1 cellular context compared by ENCODE assay signal in genomic region chr11:65692367-65692766, GRCh38.
A peak's percentile ranks its signal among the peaks of the same experiment; 100 is the strongest.
TF ChIP-seq lines count a peak whose summit lies in the region.

No MANE protein-coding gene starts in this region.

TF ChIP-seq in K562, 482 proteins besides CTCF, POLR2A, EP300 and RAD21 (continued from another document and continues in another):
- no peak for TF ChIP-seq MEF2D (tag; conservative IDR thresholded peaks at IDR 0.05; ENCODE audit: low read depth)
- TF ChIP-seq SMARCA4 (IDR thresholded peaks at IDR 0.05) = peak; percentile 78
- TF ChIP-seq PREB (CRISPR knock-in tag; IDR thresholded peaks at IDR 0.05) = no peak
- no peak for TF ChIP-seq TCF7 (IDR thresholded peaks at IDR 0.05; ENCODE audit: borderline replicate concordance)
- TF ChIP-seq FOXJ2 (tag; IDR thresholded peaks at IDR 0.05) = no peak
- no peak for TF ChIP-seq PYGO2 (tag; IDR thresholded peaks at IDR 0.05)
- no peak for TF ChIP-seq ZBTB43 (CRISPR knock-in tag; IDR thresholded peaks at IDR 0.05)
- no peak for TF ChIP-seq DACH1 (IDR thresholded peaks at IDR 0.05; ENCODE audit: partially characterized antibody)
- TF ChIP-seq ZNF280A (IDR thresholded peaks at IDR 0.05; ENCODE audit: low read depth, partially characterized antibody) = no peak
- TF ChIP-seq ASH1L (IDR thresholded peaks at IDR 0.05; ENCODE audit: borderline replicate concordance, low read depth, partially characterized antibody) = no peak
- no peak for TF ChIP-seq SRSF7 (optimal IDR thresholded peaks at IDR 0.05; ENCODE audit: low read depth, low read length)
- 0 out of 2 replicates have a peak, but pooled peaks have one; percentile 13 for TF ChIP-seq TOE1 (IDR thresholded peaks at IDR 0.05; ENCODE audit: borderline replicate concordance)
- TF ChIP-seq TOE1 (CRISPR knock-in tag; IDR thresholded peaks at IDR 0.05; ENCODE audit: borderline replicate concordance, low read depth) = no peak
- no peak for TF ChIP-seq MNT (conservative IDR thresholded peaks at IDR 0.05)
- TF ChIP-seq HLTF (IDR thresholded peaks at IDR 0.05) = no peak
- no peak for TF ChIP-seq ETS2 (tag; IDR thresholded peaks at IDR 0.05; ENCODE audit: borderline replicate concordance, poor library complexity, severe bottlenecking)
- no peak for TF ChIP-seq NR0B1 (IDR thresholded peaks at IDR 0.05; ENCODE audit: partially characterized antibody)
- no peak for TF ChIP-seq ZNF551 (CRISPR knock-in tag; IDR thresholded peaks at IDR 0.05)
- 0 out of 2 replicates have a peak, but pooled peaks have one; percentile 19 for TF ChIP-seq GATAD2A (IDR thresholded peaks at IDR 0.05)
- TF ChIP-seq BRF1 (IDR thresholded peaks at IDR 0.05; ENCODE audit: borderline replicate concordance, extremely low read depth, insufficient read length) = no peak
- peak; percentile 88 for TF ChIP-seq ETV1 (tag; conservative IDR thresholded peaks at IDR 0.05; ENCODE audit: low read depth)
- TF ChIP-seq MAZ (CRISPR knock-in tag; conservative IDR thresholded peaks at IDR 0.05 in 1 of 2, IDR thresholded peaks at IDR 0.05 in 1 of 2) = 0 out of 4 replicates have a peak, but pooled peaks of 1 of the 2 experiments have one; percentile 31
- no peak for TF ChIP-seq GABPB1 (CRISPR knock-in tag; IDR thresholded peaks at IDR 0.05)
- peak; percentile 70; the same call in 1 of the 2 replicates for TF ChIP-seq NBN (IDR thresholded peaks at IDR 0.05; ENCODE audit: low read depth)
- TF ChIP-seq PCBP2 (IDR thresholded peaks at IDR 0.05; ENCODE audit: low read depth, low read length, poor library complexity, severe bottlenecking) = no peak
- no peak for TF ChIP-seq ZBTB12 (CRISPR knock-in tag; IDR thresholded peaks at IDR 0.05)
- no peak for TF ChIP-seq STAT5B (CRISPR knock-in tag; IDR thresholded peaks at IDR 0.05)
- no peak for TF ChIP-seq SMC3 (conservative IDR thresholded peaks at IDR 0.05; ENCODE audit: insufficient read depth, low read depth, low read length)
- TF ChIP-seq EHMT2 (IDR thresholded peaks at IDR 0.05) = peak; percentile 68; the same call in 1 of the 2 replicates
- no peak for TF ChIP-seq HCFC1 (IDR thresholded peaks at IDR 0.05; ENCODE audit: low read depth, low read length)
- no peak for TF ChIP-seq CREM (IDR thresholded peaks at IDR 0.05; ENCODE audit: low read depth)
- TF ChIP-seq RBM15 (IDR thresholded peaks at IDR 0.05; ENCODE audit: insufficient read depth, low read length) = no peak
- TF ChIP-seq ZNF830 (CRISPR knock-in tag; IDR thresholded peaks at IDR 0.05) = no peak
- no peak for TF ChIP-seq ZNF778 (CRISPR knock-in tag; IDR thresholded peaks at IDR 0.05)
- no peak for TF ChIP-seq HBP1 (CRISPR knock-in tag; IDR thresholded peaks at IDR 0.05)
- no peak for TF ChIP-seq SREBF1 (IDR thresholded peaks at IDR 0.05; ENCODE audit: borderline replicate concordance, low read depth, low read length)
- no peak for TF ChIP-seq HOXB6 (CRISPR knock-in tag; IDR thresholded peaks at IDR 0.05; ENCODE audit: borderline replicate concordance)
- TF ChIP-seq ZFPM2 (CRISPR knock-in tag; IDR thresholded peaks at IDR 0.05) = no peak
- no peak for TF ChIP-seq ZNF354B (CRISPR knock-in tag; IDR thresholded peaks at IDR 0.05)
- TF ChIP-seq SAP30 (IDR thresholded peaks at IDR 0.05; ENCODE audit: borderline replicate concordance, insufficient read depth, low read depth, low read length, poor library complexity, severe bottlenecking) = no peak
- TF ChIP-seq CBX3 (IDR thresholded peaks at IDR 0.05; ENCODE audit: borderline replicate concordance in 1 of 2, low read length in 2 of 2) = peak in 1 of 2 experiments; percentile 56; a peak in 1 of 3 replicates
- no peak for TF ChIP-seq ARID3B (CRISPR knock-in tag; IDR thresholded peaks at IDR 0.05; ENCODE audit: borderline replicate concordance)
- TF ChIP-seq ELF1 (tag; IDR thresholded peaks at IDR 0.05) = no peak
- no peak for TF ChIP-seq GMEB1 (CRISPR knock-in tag; IDR thresholded peaks at IDR 0.05)
- TF ChIP-seq SLC30A9 (CRISPR knock-in tag; IDR thresholded peaks at IDR 0.05) = no peak
- TF ChIP-seq ZBTB33 (CRISPR knock-in tag; IDR thresholded peaks at IDR 0.05) = no peak
- TF ChIP-seq RBBP5 (IDR thresholded peaks at IDR 0.05; ENCODE audit: borderline replicate concordance, insufficient read depth, low read length, poor library complexity, severe bottlenecking) = no peak
- TF ChIP-seq BRF2 (IDR thresholded peaks at IDR 0.05; ENCODE audit: borderline replicate concordance, insufficient read depth, insufficient read length) = no peak
- peak; percentile 28; the same call in 1 of the 2 replicates for TF ChIP-seq HDAC2 (IDR thresholded peaks at IDR 0.05)
- TF ChIP-seq ARID1B (IDR thresholded peaks at IDR 0.05) = peak; percentile 62
- peak; percentile 45; the same call in 1 of the 2 replicates for TF ChIP-seq SMAD4 (CRISPR knock-in tag; conservative IDR thresholded peaks at IDR 0.05)
- TF ChIP-seq ERF (CRISPR knock-in tag; IDR thresholded peaks at IDR 0.05) = no peak
